Comparison of ENCODE assay signal across 14 cellular contexts in genomic region chr17:27322690-27323508, GRCh38. TPM values are rescaled to one million over a fixed set of nuclear protein-coding genes. Genes with fewer than 3 reads are reported as not detected.
DNase-seq lines count a peak whose midpoint lies in the region; ATAC-seq and TF ChIP-seq lines count a peak whose summit lies in the region.
"Had no signal": no experiment of that assay in that cellular context is flagged by ENCODE, and none has a peak within 500 bp of the region (broad histone marks: within the 10 kb centered on the region; RNA-seq: fewer than 3 reads in every experiment).

No MANE protein-coding gene starts in this region.

- H3K27me3 ChIP-seq in heart right ventricle (no peaks in the 10 kb centered on the region), mucosa of rectum (ENCODE audit: control insufficient read depth in 2 of 2, insufficient read depth in 2 of 2, low read length in 2 of 2) (no peaks in the 10 kb centered on the region), uterus (no peaks in the 10 kb centered on the region)
- H3K27me3 ChIP-seq: neutrophil had no signal

- H3K4me3 ChIP-seq in heart right ventricle = no peak overlapping the region
- H3K4me3 ChIP-seq in mucosa of rectum (ENCODE audit: low read length in 2 of 2) = no peak overlapping the region
- H3K4me3 ChIP-seq in uterus = no peak overlapping the region

- H3K4me1 ChIP-seq in heart right ventricle (peaks cover 18 to 73% (median 51%) of the 10 kb centered on the region in 9 donors), mucosa of rectum (ENCODE audit: control insufficient read depth in 2 of 2, insufficient read depth in 2 of 2, low read length in 2 of 2) (peaks cover 26 to 28% of the 10 kb centered on the region in 2 donors), uterus (peaks cover 9 to 18% of the 10 kb centered on the region in 2 donors)
- H3K4me1 ChIP-seq: Caco-2 had no signal

- H3K9me3 ChIP-seq in heart right ventricle (no peaks in the 10 kb centered on the region), mucosa of rectum (ENCODE audit: control insufficient read depth in 2 of 2, low read length in 2 of 2) (no peaks in the 10 kb centered on the region), uterus (no peaks in the 10 kb centered on the region)
- H3K9me3 ChIP-seq: Caco-2, neutrophil had no signal

- in situ Hi-C loops in ACHN (cut with HindIII; ENCODE audit: low pct_ligation_motif_present, low pct_unique_long_range_greater_than_20kb, low sequenced_read_pairs) = no loop called here

- H3K36me3 ChIP-seq in heart right ventricle (peaks cover 0 to 18% (median 0%) of the 10 kb centered on the region in 9 donors), mucosa of rectum (ENCODE audit: control insufficient read depth in 2 of 2, insufficient read depth in 2 of 2, low read length in 2 of 2) (peaks cover 6 to 7% of the 10 kb centered on the region in 2 donors), uterus (no peaks in the 10 kb centered on the region)

- ATAC-seq in heart right ventricle = peak in 3 of 8 donors; percentile 1 to 2 (median 1)
- no peak for ATAC-seq in Right ventricle myocardium inferior
- ATAC-seq: stimulated activated naive CD8-positive, alpha-beta T cell treated with anti-CD3 and anti-CD28 coated beads, Interleukin-15, Interleukin-2, amounts not matched to agents 100 U/mL and 50 U/mL, for 24 hours had no signal

- TF ChIP-seq CTCF in heart right ventricle (IDR thresholded peaks at IDR 0.05) (no peak), uterus (IDR thresholded peaks at IDR 0.05) (no peak)

- peak overlapping the region in 8 of 10 donors; percentile 14 to 77 (median 58) for H3K27ac ChIP-seq in heart right ventricle
- H3K27ac ChIP-seq in mucosa of rectum (ENCODE audit: low read depth in 2 of 2, low read length in 2 of 2) = peak overlapping the region; percentile 61 to 67
- peak overlapping the region; percentile 53 to 57 for H3K27ac ChIP-seq in uterus

- DNase-seq in heart right ventricle (no peak), Right ventricle myocardium inferior (ENCODE audit: missing footprints) (no peak), dermis blood vessel endothelial cell (peak; percentile 28), uterus (no peak), ACHN (no peak), NCI-H1436 (lab: John Stamatoyannopoulos, UW) (no peak), NCI-H2081 (lab: John Stamatoyannopoulos, UW) (no peak)
- DNase-seq: activated naive CD4-positive, alpha-beta T cell; NCI-H187; NCI-H524; stimulated activated naive CD8-positive, alpha-beta T cell treated with anti-CD3 and anti-CD28 coated beads, Interleukin-15, Interleukin-2, amounts not matched to agents 100 U/mL and 50 U/mL, for 24 hours had no signal

- no peak for TF ChIP-seq POLR2A in uterus (IDR thresholded peaks at IDR 0.05)

- H3K9ac ChIP-seq in mucosa of rectum (ENCODE audit: low read depth in 1 of 2, low read length in 2 of 2) = peak overlapping the region in 1 of 2 donors; percentile 23

- WGBS in heart right ventricle, 2 donors = 56 to 60% methylated on average over 4 of the region's 4 CpGs

- intact Hi-C loops in heart right ventricle (cut with DNase I) = loop anchor here in 1 of 10 donors (2.0 kb wide), 1 partner anchor 28 kb away; the partner anchor contains the start of gene WSB1
- intact Hi-C loops in Right ventricle myocardium inferior (cut with DNase I) = no loop called here
- intact Hi-C loops in uterus (cut with DNase I; ENCODE audit: low total_unique reads) = no loop called here

RNA-seq across cellular contexts. Expression of gene WSB1, which starts 29.0 kb away (rescaled TPM):
- total RNA-seq in heart right ventricle = 10 to 100 TPM; 50.0 to 94.2 (median 60.5) TPM
- polyA plus RNA-seq in heart right ventricle = 100 to 1,000 TPM in 1 of 2 donors, 10 to 100 TPM in 1; 42.5 to 125 TPM
- 48.7 TPM for total RNA-seq in Right ventricle myocardium inferior
- 783 and 844 TPM in 2 replicates for total RNA-seq in dermis blood vessel endothelial cell
- 100 to 1,000 TPM; 140 to 421 (median 354) TPM for total RNA-seq in uterus
